3 cellular contexts compared by ENCODE assay signal in the genomic region with DNA sequence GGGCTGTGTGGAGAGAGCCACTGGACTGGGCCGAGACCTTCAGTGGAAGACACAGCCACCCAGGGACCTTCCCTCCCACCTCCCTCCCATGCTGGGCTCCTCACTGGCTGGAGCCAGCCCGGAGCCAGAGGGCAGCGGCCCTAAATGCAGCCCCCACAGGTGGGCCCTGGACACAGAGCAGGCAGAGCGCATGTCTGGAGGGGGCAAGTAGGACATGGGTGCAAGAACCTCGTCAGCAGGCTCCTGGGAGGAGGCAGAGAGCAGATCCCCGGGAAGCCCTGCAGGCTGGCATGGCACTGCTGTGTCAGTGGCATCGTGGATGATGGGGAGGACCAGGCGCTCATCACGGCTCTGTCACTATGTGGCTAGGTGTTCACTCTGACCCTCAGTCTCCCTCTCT.
TF ChIP-seq lines count a peak whose summit lies in the region.

No MANE protein-coding gene starts in this region.

TF ChIP-seq in IMR-90, 13 proteins besides CTCF, POLR2A, EP300 and RAD21:
- no peak for TF ChIP-seq RCOR1 (IDR thresholded peaks at IDR 0.05; ENCODE audit: insufficient replicate concordance, low read length)
- TF ChIP-seq CHD1 (IDR thresholded peaks at IDR 0.05; ENCODE audit: low read depth, low read length) = no peak
- no peak for TF ChIP-seq FOS (IDR thresholded peaks at IDR 0.05; ENCODE audit: low read depth, low read length)
- TF ChIP-seq, protein P1, sequence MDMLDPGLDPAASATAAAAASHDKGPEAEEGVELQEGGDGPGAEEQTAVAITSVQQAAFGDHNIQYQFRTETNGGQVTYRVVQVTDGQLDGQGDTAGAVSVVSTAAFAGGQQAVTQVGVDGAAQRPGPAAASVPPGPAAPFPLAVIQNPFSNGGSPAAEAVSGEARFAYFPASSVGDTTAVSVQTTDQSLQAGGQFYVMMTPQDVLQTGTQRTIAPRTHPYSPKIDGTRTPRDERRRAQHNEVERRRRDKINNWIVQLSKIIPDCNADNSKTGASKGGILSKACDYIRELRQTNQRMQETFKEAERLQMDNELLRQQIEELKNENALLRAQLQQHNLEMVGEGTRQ (IDR thresholded peaks at IDR 0.05; ENCODE audit: low read depth, low read length) = no peak
- no peak for TF ChIP-seq NFE2L2 (IDR thresholded peaks at IDR 0.05; ENCODE audit: low read depth, low read length)
- TF ChIP-seq BHLHE40 (IDR thresholded peaks at IDR 0.05; ENCODE audit: low read depth, low read length) = no peak
- TF ChIP-seq, protein P2, sequence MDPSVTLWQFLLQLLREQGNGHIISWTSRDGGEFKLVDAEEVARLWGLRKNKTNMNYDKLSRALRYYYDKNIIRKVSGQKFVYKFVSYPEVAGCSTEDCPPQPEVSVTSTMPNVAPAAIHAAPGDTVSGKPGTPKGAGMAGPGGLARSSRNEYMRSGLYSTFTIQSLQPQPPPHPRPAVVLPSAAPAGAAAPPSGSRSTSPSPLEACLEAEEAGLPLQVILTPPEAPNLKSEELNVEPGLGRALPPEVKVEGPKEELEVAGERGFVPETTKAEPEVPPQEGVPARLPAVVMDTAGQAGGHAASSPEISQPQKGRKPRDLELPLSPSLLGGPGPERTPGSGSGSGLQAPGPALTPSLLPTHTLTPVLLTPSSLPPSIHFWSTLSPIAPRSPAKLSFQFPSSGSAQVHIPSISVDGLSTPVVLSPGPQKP (IDR thresholded peaks at IDR 0.05; ENCODE audit: borderline replicate concordance, low read depth, low read length) = no peak
- no peak for TF ChIP-seq MAFK (IDR thresholded peaks at IDR 0.05; ENCODE audit: low read depth, low read length)
- no peak for TF ChIP-seq MAZ (IDR thresholded peaks at IDR 0.05; ENCODE audit: borderline replicate concordance, low read depth, low read length)
- TF ChIP-seq RFX5 (IDR thresholded peaks at IDR 0.05; ENCODE audit: low read depth, low read length) = no peak
- TF ChIP-seq CEBPB (IDR thresholded peaks at IDR 0.05; ENCODE audit: low read depth, low read length) = no peak
- no peak for TF ChIP-seq SMC3 (IDR thresholded peaks at IDR 0.05; ENCODE audit: low read depth, low read length)

TF ChIP-seq in H1, 55 proteins besides CTCF, POLR2A, EP300 and RAD21:
- TF ChIP-seq TAF7 (optimal IDR thresholded peaks at IDR 0.05; ENCODE audit: borderline replicate concordance, low read depth, low read length) (no peak), CEBPB (IDR thresholded peaks at IDR 0.05; ENCODE audit: low read depth, low read length) (no peak), HDAC2 (IDR thresholded peaks at IDR 0.05; ENCODE audit: borderline replicate concordance in 1 of 2, low read depth in 2 of 2, low read length in 2 of 2) (no peak), SIX5 (IDR thresholded peaks at IDR 0.05; ENCODE audit: low read depth, low read length) (no peak), TBP (IDR thresholded peaks at IDR 0.05; ENCODE audit: low read depth, low read length) (no peak)
- TF ChIP-seq, protein P3, sequence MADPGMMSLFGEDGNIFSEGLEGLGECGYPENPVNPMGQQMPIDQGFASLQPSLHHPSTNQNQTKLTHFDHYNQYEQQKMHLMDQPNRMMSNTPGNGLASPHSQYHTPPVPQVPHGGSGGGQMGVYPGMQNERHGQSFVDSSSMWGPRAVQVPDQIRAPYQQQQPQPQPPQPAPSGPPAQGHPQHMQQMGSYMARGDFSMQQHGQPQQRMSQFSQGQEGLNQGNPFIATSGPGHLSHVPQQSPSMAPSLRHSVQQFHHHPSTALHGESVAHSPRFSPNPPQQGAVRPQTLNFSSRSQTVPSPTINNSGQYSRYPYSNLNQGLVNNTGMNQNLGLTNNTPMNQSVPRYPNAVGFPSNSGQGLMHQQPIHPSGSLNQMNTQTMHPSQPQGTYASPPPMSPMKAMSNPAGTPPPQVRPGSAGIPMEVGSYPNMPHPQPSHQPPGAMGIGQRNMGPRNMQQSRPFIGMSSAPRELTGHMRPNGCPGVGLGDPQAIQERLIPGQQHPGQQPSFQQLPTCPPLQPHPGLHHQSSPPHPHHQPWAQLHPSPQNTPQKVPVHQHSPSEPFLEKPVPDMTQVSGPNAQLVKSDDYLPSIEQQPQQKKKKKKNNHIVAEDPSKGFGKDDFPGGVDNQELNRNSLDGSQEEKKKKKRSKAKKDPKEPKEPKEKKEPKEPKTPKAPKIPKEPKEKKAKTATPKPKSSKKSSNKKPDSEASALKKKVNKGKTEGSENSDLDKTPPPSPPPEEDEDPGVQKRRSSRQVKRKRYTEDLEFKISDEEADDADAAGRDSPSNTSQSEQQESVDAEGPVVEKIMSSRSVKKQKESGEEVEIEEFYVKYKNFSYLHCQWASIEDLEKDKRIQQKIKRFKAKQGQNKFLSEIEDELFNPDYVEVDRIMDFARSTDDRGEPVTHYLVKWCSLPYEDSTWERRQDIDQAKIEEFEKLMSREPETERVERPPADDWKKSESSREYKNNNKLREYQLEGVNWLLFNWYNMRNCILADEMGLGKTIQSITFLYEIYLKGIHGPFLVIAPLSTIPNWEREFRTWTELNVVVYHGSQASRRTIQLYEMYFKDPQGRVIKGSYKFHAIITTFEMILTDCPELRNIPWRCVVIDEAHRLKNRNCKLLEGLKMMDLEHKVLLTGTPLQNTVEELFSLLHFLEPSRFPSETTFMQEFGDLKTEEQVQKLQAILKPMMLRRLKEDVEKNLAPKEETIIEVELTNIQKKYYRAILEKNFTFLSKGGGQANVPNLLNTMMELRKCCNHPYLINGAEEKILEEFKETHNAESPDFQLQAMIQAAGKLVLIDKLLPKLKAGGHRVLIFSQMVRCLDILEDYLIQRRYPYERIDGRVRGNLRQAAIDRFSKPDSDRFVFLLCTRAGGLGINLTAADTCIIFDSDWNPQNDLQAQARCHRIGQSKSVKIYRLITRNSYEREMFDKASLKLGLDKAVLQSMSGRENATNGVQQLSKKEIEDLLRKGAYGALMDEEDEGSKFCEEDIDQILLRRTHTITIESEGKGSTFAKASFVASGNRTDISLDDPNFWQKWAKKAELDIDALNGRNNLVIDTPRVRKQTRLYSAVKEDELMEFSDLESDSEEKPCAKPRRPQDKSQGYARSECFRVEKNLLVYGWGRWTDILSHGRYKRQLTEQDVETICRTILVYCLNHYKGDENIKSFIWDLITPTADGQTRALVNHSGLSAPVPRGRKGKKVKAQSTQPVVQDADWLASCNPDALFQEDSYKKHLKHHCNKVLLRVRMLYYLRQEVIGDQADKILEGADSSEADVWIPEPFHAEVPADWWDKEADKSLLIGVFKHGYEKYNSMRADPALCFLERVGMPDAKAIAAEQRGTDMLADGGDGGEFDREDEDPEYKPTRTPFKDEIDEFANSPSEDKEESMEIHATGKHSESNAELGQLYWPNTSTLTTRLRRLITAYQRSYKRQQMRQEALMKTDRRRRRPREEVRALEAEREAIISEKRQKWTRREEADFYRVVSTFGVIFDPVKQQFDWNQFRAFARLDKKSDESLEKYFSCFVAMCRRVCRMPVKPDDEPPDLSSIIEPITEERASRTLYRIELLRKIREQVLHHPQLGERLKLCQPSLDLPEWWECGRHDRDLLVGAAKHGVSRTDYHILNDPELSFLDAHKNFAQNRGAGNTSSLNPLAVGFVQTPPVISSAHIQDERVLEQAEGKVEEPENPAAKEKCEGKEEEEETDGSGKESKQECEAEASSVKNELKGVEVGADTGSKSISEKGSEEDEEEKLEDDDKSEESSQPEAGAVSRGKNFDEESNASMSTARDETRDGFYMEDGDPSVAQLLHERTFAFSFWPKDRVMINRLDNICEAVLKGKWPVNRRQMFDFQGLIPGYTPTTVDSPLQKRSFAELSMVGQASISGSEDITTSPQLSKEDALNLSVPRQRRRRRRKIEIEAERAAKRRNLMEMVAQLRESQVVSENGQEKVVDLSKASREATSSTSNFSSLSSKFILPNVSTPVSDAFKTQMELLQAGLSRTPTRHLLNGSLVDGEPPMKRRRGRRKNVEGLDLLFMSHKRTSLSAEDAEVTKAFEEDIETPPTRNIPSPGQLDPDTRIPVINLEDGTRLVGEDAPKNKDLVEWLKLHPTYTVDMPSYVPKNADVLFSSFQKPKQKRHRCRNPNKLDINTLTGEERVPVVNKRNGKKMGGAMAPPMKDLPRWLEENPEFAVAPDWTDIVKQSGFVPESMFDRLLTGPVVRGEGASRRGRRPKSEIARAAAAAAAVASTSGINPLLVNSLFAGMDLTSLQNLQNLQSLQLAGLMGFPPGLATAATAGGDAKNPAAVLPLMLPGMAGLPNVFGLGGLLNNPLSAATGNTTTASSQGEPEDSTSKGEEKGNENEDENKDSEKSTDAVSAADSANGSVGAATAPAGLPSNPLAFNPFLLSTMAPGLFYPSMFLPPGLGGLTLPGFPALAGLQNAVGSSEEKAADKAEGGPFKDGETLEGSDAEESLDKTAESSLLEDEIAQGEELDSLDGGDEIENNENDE (IDR thresholded peaks at IDR 0.05; ENCODE audit: insufficient replicate concordance, low read length) = no peak

TF ChIP-seq in HepG2, 621 proteins besides CTCF, POLR2A, EP300 and RAD21:
- TF ChIP-seq, protein P4, sequence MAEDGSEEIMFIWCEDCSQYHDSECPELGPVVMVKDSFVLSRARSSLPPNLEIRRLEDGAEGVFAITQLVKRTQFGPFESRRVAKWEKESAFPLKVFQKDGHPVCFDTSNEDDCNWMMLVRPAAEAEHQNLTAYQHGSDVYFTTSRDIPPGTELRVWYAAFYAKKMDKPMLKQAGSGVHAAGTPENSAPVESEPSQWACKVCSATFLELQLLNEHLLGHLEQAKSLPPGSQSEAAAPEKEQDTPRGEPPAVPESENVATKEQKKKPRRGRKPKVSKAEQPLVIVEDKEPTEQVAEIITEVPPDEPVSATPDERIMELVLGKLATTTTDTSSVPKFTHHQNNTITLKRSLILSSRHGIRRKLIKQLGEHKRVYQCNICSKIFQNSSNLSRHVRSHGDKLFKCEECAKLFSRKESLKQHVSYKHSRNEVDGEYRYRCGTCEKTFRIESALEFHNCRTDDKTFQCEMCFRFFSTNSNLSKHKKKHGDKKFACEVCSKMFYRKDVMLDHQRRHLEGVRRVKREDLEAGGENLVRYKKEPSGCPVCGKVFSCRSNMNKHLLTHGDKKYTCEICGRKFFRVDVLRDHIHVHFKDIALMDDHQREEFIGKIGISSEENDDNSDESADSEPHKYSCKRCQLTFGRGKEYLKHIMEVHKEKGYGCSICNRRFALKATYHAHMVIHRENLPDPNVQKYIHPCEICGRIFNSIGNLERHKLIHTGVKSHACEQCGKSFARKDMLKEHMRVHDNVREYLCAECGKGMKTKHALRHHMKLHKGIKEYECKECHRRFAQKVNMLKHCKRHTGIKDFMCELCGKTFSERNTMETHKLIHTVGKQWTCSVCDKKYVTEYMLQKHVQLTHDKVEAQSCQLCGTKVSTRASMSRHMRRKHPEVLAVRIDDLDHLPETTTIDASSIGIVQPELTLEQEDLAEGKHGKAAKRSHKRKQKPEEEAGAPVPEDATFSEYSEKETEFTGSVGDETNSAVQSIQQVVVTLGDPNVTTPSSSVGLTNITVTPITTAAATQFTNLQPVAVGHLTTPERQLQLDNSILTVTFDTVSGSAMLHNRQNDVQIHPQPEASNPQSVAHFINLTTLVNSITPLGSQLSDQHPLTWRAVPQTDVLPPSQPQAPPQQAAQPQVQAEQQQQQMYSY (CRISPR knock-in tag; IDR thresholded peaks at IDR 0.05) = no peak
- no peak for TF ChIP-seq HNRNPUL1 (IDR thresholded peaks at IDR 0.05; ENCODE audit: low read depth, low read length)
- TF ChIP-seq AGO2 (optimal IDR thresholded peaks at IDR 0.05; ENCODE audit: low read depth, low read length) = no peak
- TF ChIP-seq, protein P5, sequence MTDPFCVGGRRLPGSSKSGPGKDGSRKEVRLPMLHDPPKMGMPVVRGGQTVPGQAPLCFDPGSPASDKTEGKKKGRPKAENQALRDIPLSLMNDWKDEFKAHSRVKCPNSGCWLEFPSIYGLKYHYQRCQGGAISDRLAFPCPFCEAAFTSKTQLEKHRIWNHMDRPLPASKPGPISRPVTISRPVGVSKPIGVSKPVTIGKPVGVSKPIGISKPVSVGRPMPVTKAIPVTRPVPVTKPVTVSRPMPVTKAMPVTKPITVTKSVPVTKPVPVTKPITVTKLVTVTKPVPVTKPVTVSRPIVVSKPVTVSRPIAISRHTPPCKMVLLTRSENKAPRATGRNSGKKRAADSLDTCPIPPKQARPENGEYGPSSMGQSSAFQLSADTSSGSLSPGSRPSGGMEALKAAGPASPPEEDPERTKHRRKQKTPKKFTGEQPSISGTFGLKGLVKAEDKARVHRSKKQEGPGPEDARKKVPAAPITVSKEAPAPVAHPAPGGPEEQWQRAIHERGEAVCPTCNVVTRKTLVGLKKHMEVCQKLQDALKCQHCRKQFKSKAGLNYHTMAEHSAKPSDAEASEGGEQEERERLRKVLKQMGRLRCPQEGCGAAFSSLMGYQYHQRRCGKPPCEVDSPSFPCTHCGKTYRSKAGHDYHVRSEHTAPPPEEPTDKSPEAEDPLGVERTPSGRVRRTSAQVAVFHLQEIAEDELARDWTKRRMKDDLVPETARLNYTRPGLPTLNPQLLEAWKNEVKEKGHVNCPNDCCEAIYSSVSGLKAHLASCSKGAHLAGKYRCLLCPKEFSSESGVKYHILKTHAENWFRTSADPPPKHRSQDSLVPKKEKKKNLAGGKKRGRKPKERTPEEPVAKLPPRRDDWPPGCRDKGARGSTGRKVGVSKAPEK (CRISPR knock-in tag; IDR thresholded peaks at IDR 0.05; ENCODE audit: borderline replicate concordance) = no peak
- TF ChIP-seq ARNT (IDR thresholded peaks at IDR 0.05) = no peak
- no peak for TF ChIP-seq PPARG (CRISPR knock-in tag; conservative IDR thresholded peaks at IDR 0.05)
- TF ChIP-seq, protein P6, sequence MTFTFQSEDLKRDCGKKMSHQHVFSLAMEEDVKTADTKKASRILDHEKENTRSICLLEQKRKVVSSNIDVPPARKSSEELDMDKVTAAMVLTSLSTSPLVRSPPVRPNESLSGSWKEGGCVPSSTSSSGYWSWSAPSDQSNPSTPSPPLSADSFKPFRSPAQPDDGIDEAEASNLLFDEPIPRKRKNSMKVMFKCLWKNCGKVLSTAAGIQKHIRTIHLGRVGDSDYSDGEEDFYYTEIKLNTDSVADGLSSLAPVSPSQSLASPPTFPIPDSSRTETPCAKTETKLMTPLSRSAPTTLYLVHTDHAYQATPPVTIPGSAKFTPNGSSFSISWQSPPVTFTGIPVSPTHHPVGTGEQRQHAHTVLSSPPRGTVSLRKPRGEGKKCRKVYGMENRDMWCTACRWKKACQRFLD (CRISPR knock-in tag; IDR thresholded peaks at IDR 0.05; ENCODE audit: borderline replicate concordance) = no peak
- no peak for TF ChIP-seq ZNF33B (CRISPR knock-in tag; IDR thresholded peaks at IDR 0.05)
- TF ChIP-seq, protein P7, sequence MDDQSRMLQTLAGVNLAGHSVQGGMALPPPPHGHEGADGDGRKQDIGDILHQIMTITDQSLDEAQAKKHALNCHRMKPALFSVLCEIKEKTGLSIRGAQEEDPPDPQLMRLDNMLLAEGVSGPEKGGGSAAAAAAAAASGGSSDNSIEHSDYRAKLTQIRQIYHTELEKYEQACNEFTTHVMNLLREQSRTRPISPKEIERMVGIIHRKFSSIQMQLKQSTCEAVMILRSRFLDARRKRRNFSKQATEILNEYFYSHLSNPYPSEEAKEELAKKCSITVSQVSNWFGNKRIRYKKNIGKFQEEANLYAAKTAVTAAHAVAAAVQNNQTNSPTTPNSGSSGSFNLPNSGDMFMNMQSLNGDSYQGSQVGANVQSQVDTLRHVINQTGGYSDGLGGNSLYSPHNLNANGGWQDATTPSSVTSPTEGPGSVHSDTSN (CRISPR knock-in tag; IDR thresholded peaks at IDR 0.05; ENCODE audit: borderline replicate concordance) = no peak
